In the genomic region with DNA sequence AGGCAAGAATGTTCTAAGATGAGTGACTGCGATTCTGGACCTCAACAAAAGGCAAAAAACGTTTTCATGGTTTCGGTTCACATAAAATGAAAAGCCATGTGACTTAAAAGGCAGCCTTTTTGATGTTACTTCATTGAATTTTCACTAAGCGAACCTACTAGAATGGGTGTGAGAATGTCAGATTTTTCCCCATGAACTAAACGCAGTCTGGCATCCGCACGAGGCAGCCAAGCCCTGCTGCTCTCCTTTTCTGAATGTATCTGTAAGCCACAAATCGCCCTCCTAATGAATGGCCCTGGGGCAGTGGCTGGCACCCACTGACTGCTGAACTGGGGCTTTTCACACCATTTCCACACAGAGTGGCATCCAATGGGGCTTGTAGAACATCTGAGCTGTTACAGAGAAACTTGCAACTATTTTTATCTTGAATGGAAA, we compare ENCODE assay signal across 11 cellular contexts. TPM values are rescaled to one million over a fixed set of nuclear protein-coding genes. Genes with fewer than 3 reads are reported as not detected.
A peak's percentile ranks its signal among the peaks of the same experiment; 100 is the strongest.
DNase-seq lines count a peak whose midpoint lies in the region; ATAC-seq and TF ChIP-seq lines count a peak whose summit lies in the region.
"Had no signal": no experiment of that assay in that cellular context is flagged by ENCODE, and none has a peak within 500 bp of the region (broad histone marks: within the 10 kb centered on the region; RNA-seq: fewer than 3 reads in every experiment).

No MANE protein-coding gene starts in this region.

- H3K9me3 ChIP-seq in adipocyte (ENCODE audit: control insufficient read depth, low read length) (no peaks in the 10 kb centered on the region), right cardiac atrium (ENCODE audit: control insufficient read depth, low read length) (no peaks in the 10 kb centered on the region)

- intact Hi-C loops in right cardiac atrium (cut with DNase I), result no loop called here

- ATAC-seq in right cardiac atrium (no peak), HG03045 (IDR thresholded peaks at IDR 0.05; ENCODE audit: unreplicated experiment) (no peak)

- peak overlapping the region; percentile 71 for H2AFZ ChIP-seq in ACC112 (ENCODE audit: low read length, unreplicated experiment)

- no peak overlapping the region for H3K4me3 ChIP-seq in ACC112 (ENCODE audit: low read depth, low read length)
- peak overlapping the region; percentile 49 for H3K4me3 ChIP-seq in adipocyte (ENCODE audit: low read length)
- H3K4me3 ChIP-seq in right cardiac atrium (ENCODE audit: low read length), result no peak overlapping the region
- no peak overlapping the region for H3K4me3 ChIP-seq in rectal smooth muscle tissue (ENCODE audit: low read length)

- H3K27me3 ChIP-seq in ACC112 (ENCODE audit: insufficient read depth, low read length), result no peaks in the 10 kb centered on the region
- no peaks in the 10 kb centered on the region for H3K27me3 ChIP-seq in adipocyte (replicated peaks; ENCODE audit: control insufficient read depth, insufficient read depth, low read length)
- H3K27me3 ChIP-seq in right cardiac atrium (ENCODE audit: control insufficient read depth, insufficient read depth), result no peaks in the 10 kb centered on the region
- no peaks in the 10 kb centered on the region for H3K27me3 ChIP-seq in rectal smooth muscle tissue (ENCODE audit: control insufficient read depth, insufficient read depth, low read length)

- WGBS in right cardiac atrium, result 64% methylated on average over 8 of the region's 8 CpGs

- DNase-seq in adipocyte (ENCODE audit: low read depth) (no peak), right cardiac atrium (no peak), GM10266 (ENCODE audit: extremely low spot score) (no peak), NCI-H524 (lab: John Stamatoyannopoulos, UW) (no peak), NCI-H82 treated with DMSO at 0.1 percent for 48 hours (lab: John Stamatoyannopoulos, UW; ENCODE audit: unreplicated experiment) (no peak)
- DNase-seq: activated CD4-positive, alpha-beta T cell treated with anti-CD3 and anti-CD28 coated beads for 1 hour; AML-193; hippocampal formation had no signal

- no peaks in the 10 kb centered on the region for H3K79me2 ChIP-seq in ACC112 (ENCODE audit: control insufficient read depth, insufficient read depth, low read length, unreplicated experiment)

- H3K36me3 ChIP-seq in ACC112 (ENCODE audit: insufficient read depth, low read length), result peaks cover 13% of the 10 kb centered on the region
- H3K36me3 ChIP-seq in adipocyte (ENCODE audit: control insufficient read depth, insufficient read depth, low read length, severe bottlenecking), result peaks cover 37% of the 10 kb centered on the region
- peaks cover 5% of the 10 kb centered on the region for H3K36me3 ChIP-seq in rectal smooth muscle tissue (ENCODE audit: control insufficient read depth, insufficient read depth, low read length)

- peak overlapping the region; percentile 98 for H3K27ac ChIP-seq in ACC112 (ENCODE audit: low read depth, low read length)
- H3K27ac ChIP-seq in right cardiac atrium (ENCODE audit: low read length), result peak overlapping the region; percentile 95
- peak overlapping the region; percentile 93 for H3K27ac ChIP-seq in rectal smooth muscle tissue (ENCODE audit: low read depth, low read length)

- H3K4me1 ChIP-seq in ACC112 (ENCODE audit: control insufficient read depth, insufficient read depth, low read length, unreplicated experiment) (peaks cover 62% of the 10 kb centered on the region), adipocyte (ENCODE audit: control insufficient read depth, insufficient read depth, low read length) (peaks cover 79% of the 10 kb centered on the region), right cardiac atrium (ENCODE audit: control insufficient read depth, insufficient read depth, low read length) (peaks cover 48% of the 10 kb centered on the region), rectal smooth muscle tissue (ENCODE audit: control insufficient read depth, insufficient read depth, low read length) (peaks cover 54% of the 10 kb centered on the region)

- no peak for TF ChIP-seq CTCF in GM10266 (IDR thresholded peaks at IDR 0.05; ENCODE audit: control insufficient read depth, insufficient read depth, low read depth, missing control alignments)

- H3K9ac ChIP-seq in adipocyte (ENCODE audit: low read length) (peak overlapping the region; percentile 95), rectal smooth muscle tissue (ENCODE audit: low read length) (no peak overlapping the region)

RNA-seq across cellular contexts. Expression of a gene that starts 29.6 kb away (rescaled TPM):
- total RNA-seq in right cardiac atrium, result 10 to 100 TPM in 2 of 4 donors, 1 to 10 TPM in 2; 9.6 to 19.7 (median 10.3) TPM
- polyA plus RNA-seq in right cardiac atrium, result 5.7 TPM
